ENCODE assay signal across 19 cellular contexts in genomic region chr1:244022301-244022700, GRCh38. TPM values are rescaled to one million over a fixed set of nuclear protein-coding genes. Genes with fewer than 3 reads are reported as not detected.
DNase-seq lines count a peak whose midpoint lies in the region; ATAC-seq and TF ChIP-seq lines count a peak whose summit lies in the region.
"Had no signal": no experiment of that assay in that cellular context is flagged by ENCODE, and none has a peak within 500 bp of the region (broad histone marks: within the 10 kb centered on the region; RNA-seq: fewer than 3 reads in every experiment).

No MANE protein-coding gene starts in this region.

- in situ Hi-C loops in mammary epithelial cell (cut with MboI; ENCODE audit: low sequenced_read_pairs in 2 of 2), result no loop called here

- no TSS peak for BruUV-seq in mammary epithelial cell (replicated peaks; lab: Mats Ljungman, UMichigan)

- H3K9ac ChIP-seq in mammary epithelial cell (ENCODE audit: insufficient read depth, low read length), result no peak overlapping the region
- H3K9ac ChIP-seq: neural progenitor cell had no signal

- WGBS in mammary epithelial cell (ENCODE audit: low coverage, missing lambda C conversion rate), result 55% methylated on average over 1 of the region's 2 CpGs

- dilution Hi-C loops in mammary epithelial cell (cut with HindIII; ENCODE audit: low sequenced_read_pairs), result no loop called here

- no peak for ATAC-seq in GM21447 (IDR thresholded peaks at IDR 0.05; ENCODE audit: unreplicated experiment)
- ATAC-seq: Panc1 had no signal

- H3K4me3 ChIP-seq in AG09309 (ENCODE audit: control insufficient read depth, low read depth, low read length) (no peak overlapping the region), mammary epithelial cell (replicated peaks in 1 of 3; ENCODE audit: insufficient read depth in 1 of 3, low read depth in 2 of 3, low read length in 3 of 3) (no peak overlapping the region)
- H3K4me3 ChIP-seq: neural progenitor cell had no signal

- no peak overlapping the region for H2AFZ ChIP-seq in mammary epithelial cell (ENCODE audit: low read depth, low read length)
- H2AFZ ChIP-seq: neural progenitor cell had no signal

- no peaks in the 10 kb centered on the region for H4K20me1 ChIP-seq in mammary epithelial cell (ENCODE audit: insufficient read depth, low read length)

- H3K27ac ChIP-seq in mammary epithelial cell (ENCODE audit: insufficient read depth, low read depth, low read length), result no peak overlapping the region
- H3K27ac ChIP-seq: neural progenitor cell had no signal

- peak; percentile 38 for DNase-seq in AG09309 (ENCODE audit: low read depth)
- DNase-seq in H4 (ENCODE audit: low spot score), result peak; percentile 71
- peak; percentile 30 for DNase-seq in mammary epithelial cell
- peak; percentile 58 for DNase-seq in iris pigment epithelial cell (ENCODE audit: low read depth)
- no peak for DNase-seq in HEK293T (ENCODE audit: extremely low spot score)
- no peak for DNase-seq in DMS79 (lab: John Stamatoyannopoulos, UW)
- DNase-seq in central memory CD4-positive, alpha-beta T cell, result no peak
- DNase-seq: activated CD4-positive, alpha-beta T cell treated with anti-CD3 and anti-CD28 coated beads, Interleukin-2, amount 10 ng/mL, durations not matched to agents 7 days and 5 days; activated naive CD4-positive, alpha-beta T cell treated with anti-CD3 and anti-CD28 coated beads, Interleukin-2, amount 50 U/mL, for 16 hours; activated T-cell treated with anti-CD3 and anti-CD28 coated beads for 4 hours; cortex of kidney; GF-D8; H9; KG1; midbrain; stimulated activated CD4-positive, alpha-beta T cell treated with anti-CD3 and anti-CD28 coated beads, Interleukin-15, amount 100 ng/mL, for 24 hours had no signal

- no peak overlapping the region for H3K4me2 ChIP-seq in mammary epithelial cell (ENCODE audit: insufficient read depth, low read depth, low read length)
- H3K4me2 ChIP-seq: neural progenitor cell had no signal

- no peaks in the 10 kb centered on the region for H3K36me3 ChIP-seq in mammary epithelial cell (ENCODE audit: insufficient read depth, low read length)
- H3K36me3 ChIP-seq: neural progenitor cell had no signal

- POLR2A ChIA-PET in HEK293T (lab: Yijun Ruan, JAX), result no interaction called here

- TF ChIP-seq CTCF in AG09309 (IDR thresholded peaks at IDR 0.05; ENCODE audit: control insufficient read depth, insufficient read depth, low read depth, low read length, missing control alignments), result no peak
- TF ChIP-seq CTCF in mammary epithelial cell (conservative IDR thresholded peaks at IDR 0.05 in 1 of 2, IDR thresholded peaks at IDR 0.05 in 1 of 2; ENCODE audit: extremely low read depth in 1 of 2, insufficient read depth in 1 of 2, low read depth in 1 of 2, low read length in 2 of 2), result no peak

- CTCF ChIA-PET in mammary epithelial cell (lab: Charles Lee; ENCODE audit: low non-redundant PET) (no interaction called here), HEK293T (lab: Yijun Ruan, JAX) (no interaction called here)

- no peaks in the 10 kb centered on the region for H3K79me2 ChIP-seq in mammary epithelial cell (ENCODE audit: insufficient read depth, low read length)

- H3K27me3 ChIP-seq in mammary epithelial cell (ENCODE audit: insufficient read depth, low read length), result peaks cover 4% of the 10 kb centered on the region
- H3K27me3 ChIP-seq: neural progenitor cell had no signal

- intact Hi-C loops in mammary epithelial cell (cut with micrococcal nuclease), result no loop called here

- no peaks in the 10 kb centered on the region for H3K9me3 ChIP-seq in mammary epithelial cell (replicated peaks; ENCODE audit: insufficient read depth, low read length)

- no peaks in the 10 kb centered on the region for H3K4me1 ChIP-seq in mammary epithelial cell (ENCODE audit: insufficient read depth, low read length)

TF ChIP-seq in HEK293T, 16 proteins besides CTCF, POLR2A, EP300 and RAD21:
- TF ChIP-seq LEF1 (IDR thresholded peaks at IDR 0.05; ENCODE audit: borderline replicate concordance) (no peak), FOXM1 (IDR thresholded peaks at IDR 0.05; ENCODE audit: borderline replicate concordance) (no peak), SUZ12 (IDR thresholded peaks at IDR 0.05) (no peak), PKNOX1 (IDR thresholded peaks at IDR 0.05) (no peak), NFRKB (IDR thresholded peaks at IDR 0.05) (no peak), CTBP1 (IDR thresholded peaks at IDR 0.05; ENCODE audit: borderline replicate concordance) (no peak), SP1 (IDR thresholded peaks at IDR 0.05) (no peak), L3MBTL2 (conservative IDR thresholded peaks at IDR 0.05) (no peak), TARDBP (IDR thresholded peaks at IDR 0.05) (no peak), ELF4 (IDR thresholded peaks at IDR 0.05) (no peak), ARNT (IDR thresholded peaks at IDR 0.05) (no peak), BHLHE40 (IDR thresholded peaks at IDR 0.05; ENCODE audit: borderline replicate concordance) (no peak), HDGF (IDR thresholded peaks at IDR 0.05; ENCODE audit: borderline replicate concordance) (no peak), FOXK2 (IDR thresholded peaks at IDR 0.05) (no peak), FOXA1 (IDR thresholded peaks at IDR 0.05) (no peak), ZNF384 (IDR thresholded peaks at IDR 0.05) (no peak)

RNA-seq across cellular contexts. Expression of gene ZBTB18, which starts 28.8 kb away (rescaled TPM):
- total RNA-seq in H4 (2014; rRNA removed; shearing (Covaris generic)), result 6.2 and 9.3 TPM in 2 replicates
- total RNA-seq in mammary epithelial cell, result 10 to 100 TPM in 1 of 2 donors, 1 to 10 TPM in 1; 5.9 to 10.2 TPM
- polyA plus RNA-seq in mammary epithelial cell, result 5.2 TPM
- 7.0 TPM for polyA minus RNA-seq in mammary epithelial cell

Comparison
In these comparisons a context has a peak if more than half of its experiments do, and no peak if none do; other contexts are left out.
1. DNase-seq: peak in AG09309 (single experiment), H4 (single experiment), mammary epithelial cell (single experiment) and iris pigment epithelial cell (single experiment); none in HEK293T (single experiment), DMS79 (single experiment) and central memory CD4-positive, alpha-beta T cell (single experiment).